ENCODE assay signal across 10 cellular contexts in genomic region chr17:7923290-7923628, GRCh38. TPM values are rescaled to one million over a fixed set of nuclear protein-coding genes. Genes with fewer than 3 reads are reported as not detected.
DNase-seq lines count a peak whose midpoint lies in the region; ATAC-seq and TF ChIP-seq lines count a peak whose summit lies in the region.
"Had no signal": no experiment of that assay in that cellular context is flagged by ENCODE, and none has a peak within 500 bp of the region (broad histone marks: within the 10 kb centered on the region; RNA-seq: fewer than 3 reads in every experiment).

No MANE protein-coding gene starts in this region.

- intact Hi-C loops in right lobe of liver (cut with DNase I) = no loop called here

- no peak for TF ChIP-seq POLR2A in right lobe of liver (IDR thresholded peaks at IDR 0.05)

- peak overlapping the region; percentile 83 for H3K27ac Mint-ChIP-seq in activated CD4-positive, alpha-beta T cell treated with anti-CD3 and anti-CD28 coated beads, Interleukin-2, amount 10 ng/mL, durations not matched to agents 7 days and 5 days
- peak overlapping the region in 3 of 5 experiments; percentile 53 to 96 (median 93) for H3K27ac Mint-ChIP-seq in brain

- H3K27me3 ChIP-seq in right lobe of liver = no peaks in the 10 kb centered on the region

- H3K36me3 Mint-ChIP-seq in activated CD4-positive, alpha-beta T cell treated with anti-CD3 and anti-CD28 coated beads, Interleukin-2, amount 10 ng/mL, durations not matched to agents 7 days and 5 days (ENCODE audit: low read depth) = peaks cover 2% of the 10 kb centered on the region
- no peaks in the 10 kb centered on the region for H3K36me3 Mint-ChIP-seq in brain

- WGBS in right lobe of liver (ENCODE audit: insufficient coverage, low coverage, low lambda C conversion rate, missing lambda C conversion rate) = no CpG with 5 or more reads among the region's 13 CpGs

- H3K4me3 Mint-ChIP-seq in activated CD4-positive, alpha-beta T cell treated with anti-CD3 and anti-CD28 coated beads, Interleukin-2, amount 10 ng/mL, durations not matched to agents 7 days and 5 days = peak overlapping the region; percentile 64
- H3K4me3 Mint-ChIP-seq in brain = peak overlapping the region in 4 of 5 experiments; percentile 45 to 76 (median 73)

- CTCF ChIA-PET in activated CD4-positive, alpha-beta T cell treated with anti-CD3 and anti-CD28 coated beads, Interleukin-2, amount 10 ng/mL, durations not matched to agents 7 days and 5 days (lab: Charles Lee) = interaction anchor here (1.0 to 1.1 kb wide), 2 partner anchors 8 to 55 kb away, joined by 3 read pairs; no protein-coding TSS in a partner anchor

- peaks cover 20% of the 10 kb centered on the region for H3K4me1 Mint-ChIP-seq in activated CD4-positive, alpha-beta T cell treated with anti-CD3 and anti-CD28 coated beads, Interleukin-2, amount 10 ng/mL, durations not matched to agents 7 days and 5 days
- H3K4me1 Mint-ChIP-seq in brain = peaks cover 19% of the 10 kb centered on the region

- ATAC-seq in right lobe of liver = peak in 1 of 4 donors; percentile 9
- ATAC-seq in GM21529 (IDR thresholded peaks at IDR 0.05; ENCODE audit: unreplicated experiment) = no peak
- no peak for ATAC-seq in HG03159 (IDR thresholded peaks at IDR 0.05; ENCODE audit: unreplicated experiment)

- H3K27ac ChIP-seq in right lobe of liver = peak overlapping the region in 1 of 3 donors; percentile 38
- H3K27ac ChIP-seq in temporal lobe (ENCODE audit: low read depth, low read length) = peak overlapping the region; percentile 39

- no peaks in the 10 kb centered on the region for H3K9me3 Mint-ChIP-seq in activated CD4-positive, alpha-beta T cell treated with anti-CD3 and anti-CD28 coated beads, Interleukin-2, amount 10 ng/mL, durations not matched to agents 7 days and 5 days
- no peaks in the 10 kb centered on the region for H3K9me3 Mint-ChIP-seq in brain

- TF ChIP-seq CTCF in brain (conservative IDR thresholded peaks at IDR 0.05) = no peak
- no peak for TF ChIP-seq CTCF in right lobe of liver (IDR thresholded peaks at IDR 0.05)

- H3K4me1 ChIP-seq in right lobe of liver = peaks cover 0 to 5% (median 0%) of the 10 kb centered on the region in 4 donors

- H3K4me3 ChIP-seq in right lobe of liver = peak overlapping the region; percentile 23 to 46 (median 33)

- no peaks in the 10 kb centered on the region for H3K36me3 ChIP-seq in right lobe of liver

- no peaks in the 10 kb centered on the region for H3K27me3 Mint-ChIP-seq in activated CD4-positive, alpha-beta T cell treated with anti-CD3 and anti-CD28 coated beads, Interleukin-2, amount 10 ng/mL, durations not matched to agents 7 days and 5 days
- H3K27me3 Mint-ChIP-seq in brain = no peaks in the 10 kb centered on the region

- POLR2A ChIA-PET in activated CD4-positive, alpha-beta T cell treated with anti-CD3 and anti-CD28 coated beads, Interleukin-2, amount 10 ng/mL, durations not matched to agents 7 days and 5 days (lab: Charles Lee) = no interaction called here

- no peaks in the 10 kb centered on the region for H3K9me3 ChIP-seq in right lobe of liver

- no peak for DNase-seq in activated CD4-positive, alpha-beta T cell treated with anti-CD3 and anti-CD28 coated beads, Interleukin-2, amount 10 ng/mL, durations not matched to agents 7 days and 5 days
- no peak for DNase-seq in activated CD4-positive, alpha-beta T cell treated with anti-CD3 and anti-CD28 coated beads, Interleukin-2, amount 50 U/mL, for 48 hours
- no peak for DNase-seq in right lobe of liver
- DNase-seq in SIG-M5 treated with dmso at 0.1 percent for 504 hours (lab: John Stamatoyannopoulos, UW; ENCODE audit: unreplicated experiment) = no peak
- DNase-seq: kidney glomerular epithelial cell, NCI-H2081 treated with DMSO at 0.1 percent for 48 hours had no signal

RNA-seq across cellular contexts. Expression of gene KCNAB3, which starts 6.4 kb away (rescaled TPM):
- 10 to 100 TPM; 11.8 to 12.4 TPM for total RNA-seq in activated CD4-positive, alpha-beta T cell treated with anti-CD3 and anti-CD28 coated beads, Interleukin-2, amount 10 ng/mL, durations not matched to agents 7 days and 5 days
- 7.5 TPM for polyA plus RNA-seq in brain (ENCODE audit: insufficient read depth, low read depth, low replicate concordance)
- total RNA-seq in right lobe of liver (1 to 10 TPM in 3 of 6 experiments, under 1 TPM in 2, not detected in 1; 0.61 to 2.9 (median 1.0) TPM), temporal lobe (3.7 TPM)

RNA-seq across cellular contexts. Expression of gene RNF227, which starts 7.2 kb away (rescaled TPM):
- total RNA-seq in activated CD4-positive, alpha-beta T cell treated with anti-CD3 and anti-CD28 coated beads, Interleukin-2, amount 10 ng/mL, durations not matched to agents 7 days and 5 days = 1 to 10 TPM; 4.4 to 4.5 TPM
- polyA plus RNA-seq in brain (ENCODE audit: insufficient read depth, low read depth, low replicate concordance) = 5.3 TPM
- total RNA-seq in right lobe of liver (under 1 TPM; 0.18 to 0.70 (median 0.46) TPM), temporal lobe (10.8 TPM)

RNA-seq across cellular contexts. Expression of gene TRAPPC1, which starts 8.5 kb away (rescaled TPM):
- total RNA-seq in activated CD4-positive, alpha-beta T cell treated with anti-CD3 and anti-CD28 coated beads, Interleukin-2, amount 10 ng/mL, durations not matched to agents 7 days and 5 days = 100 to 1,000 TPM; 235 to 251 TPM
- 236 TPM for polyA plus RNA-seq in brain (ENCODE audit: insufficient read depth, low read depth, low replicate concordance)
- total RNA-seq in right lobe of liver = 10 to 100 TPM; 43.7 to 57.1 (median 48.3) TPM
- 25.1 TPM for total RNA-seq in temporal lobe

RNA-seq across cellular contexts. Expression of gene CNTROB, which starts 8.7 kb away (rescaled TPM):
- 10 to 100 TPM; 74.3 to 77.4 TPM for total RNA-seq in activated CD4-positive, alpha-beta T cell treated with anti-CD3 and anti-CD28 coated beads, Interleukin-2, amount 10 ng/mL, durations not matched to agents 7 days and 5 days
- 42.7 TPM for polyA plus RNA-seq in brain (ENCODE audit: insufficient read depth, low read depth, low replicate concordance)
- total RNA-seq in right lobe of liver (10 to 100 TPM in 2 of 6 experiments, 1 to 10 TPM in 4; 7.3 to 12.7 (median 9.4) TPM), temporal lobe (17.5 TPM)

RNA-seq across cellular contexts. Expression of gene CHD3, which starts 34.7 kb away (rescaled TPM):
- 100 to 1,000 TPM; 216 to 223 TPM for total RNA-seq in activated CD4-positive, alpha-beta T cell treated with anti-CD3 and anti-CD28 coated beads, Interleukin-2, amount 10 ng/mL, durations not matched to agents 7 days and 5 days
- 76.2 TPM for polyA plus RNA-seq in brain (ENCODE audit: insufficient read depth, low read depth, low replicate concordance)
- total RNA-seq in right lobe of liver (1 to 10 TPM; 3.2 to 7.2 (median 5.1) TPM), temporal lobe (285 TPM)
